1 cellular context compared by ENCODE assay signal in the genomic region with DNA sequence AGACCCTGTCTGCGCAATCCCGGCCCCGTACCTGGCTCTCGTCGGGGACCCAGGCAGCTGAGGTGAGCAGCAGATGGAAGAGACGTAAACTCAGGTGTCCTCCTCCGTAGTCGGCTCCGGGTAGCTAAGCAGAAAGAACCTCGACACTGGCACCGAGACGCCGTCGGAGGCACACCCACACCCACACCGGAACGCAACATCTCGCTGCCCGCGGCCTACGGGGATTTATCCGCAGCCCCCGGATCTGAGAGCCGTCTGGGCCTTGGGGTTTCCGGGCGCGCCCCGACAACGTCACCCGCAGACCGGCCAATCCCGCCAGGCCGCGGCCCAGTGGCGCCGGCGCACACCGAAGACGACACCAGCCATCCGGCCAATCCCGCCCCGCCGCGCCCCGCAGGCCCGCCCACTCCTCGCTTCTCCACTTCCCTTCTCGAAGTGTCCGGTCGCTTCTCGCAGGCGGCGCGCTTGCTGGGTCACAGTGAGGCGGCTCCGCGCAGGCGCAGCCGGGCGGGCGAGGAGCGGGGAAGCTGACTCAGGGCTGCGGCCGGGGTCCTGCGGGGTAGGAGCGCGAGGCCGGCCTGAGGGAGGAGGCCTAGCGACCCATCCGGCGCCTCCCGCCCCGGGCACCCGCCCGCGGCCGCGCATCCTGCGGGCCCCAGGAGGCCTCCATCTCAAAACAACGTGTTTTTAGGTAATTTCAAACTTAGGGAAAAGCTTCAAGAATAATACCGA.
TF ChIP-seq lines count a peak whose summit lies in the region.

A gene with protein sequence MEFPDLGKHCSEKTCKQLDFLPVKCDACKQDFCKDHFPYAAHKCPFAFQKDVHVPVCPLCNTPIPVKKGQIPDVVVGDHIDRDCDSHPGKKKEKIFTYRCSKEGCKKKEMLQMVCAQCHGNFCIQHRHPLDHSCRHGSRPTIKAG (minus strand): TSS at position 264 of the 732 bp plus-strand sequence. CDS start 1,984 bp downstream, outside the sequence.

TF ChIP-seq in HepG2, 621 proteins besides CTCF, POLR2A, EP300 and RAD21 (continued from another document and continues in another):
- TF ChIP-seq, protein P1, sequence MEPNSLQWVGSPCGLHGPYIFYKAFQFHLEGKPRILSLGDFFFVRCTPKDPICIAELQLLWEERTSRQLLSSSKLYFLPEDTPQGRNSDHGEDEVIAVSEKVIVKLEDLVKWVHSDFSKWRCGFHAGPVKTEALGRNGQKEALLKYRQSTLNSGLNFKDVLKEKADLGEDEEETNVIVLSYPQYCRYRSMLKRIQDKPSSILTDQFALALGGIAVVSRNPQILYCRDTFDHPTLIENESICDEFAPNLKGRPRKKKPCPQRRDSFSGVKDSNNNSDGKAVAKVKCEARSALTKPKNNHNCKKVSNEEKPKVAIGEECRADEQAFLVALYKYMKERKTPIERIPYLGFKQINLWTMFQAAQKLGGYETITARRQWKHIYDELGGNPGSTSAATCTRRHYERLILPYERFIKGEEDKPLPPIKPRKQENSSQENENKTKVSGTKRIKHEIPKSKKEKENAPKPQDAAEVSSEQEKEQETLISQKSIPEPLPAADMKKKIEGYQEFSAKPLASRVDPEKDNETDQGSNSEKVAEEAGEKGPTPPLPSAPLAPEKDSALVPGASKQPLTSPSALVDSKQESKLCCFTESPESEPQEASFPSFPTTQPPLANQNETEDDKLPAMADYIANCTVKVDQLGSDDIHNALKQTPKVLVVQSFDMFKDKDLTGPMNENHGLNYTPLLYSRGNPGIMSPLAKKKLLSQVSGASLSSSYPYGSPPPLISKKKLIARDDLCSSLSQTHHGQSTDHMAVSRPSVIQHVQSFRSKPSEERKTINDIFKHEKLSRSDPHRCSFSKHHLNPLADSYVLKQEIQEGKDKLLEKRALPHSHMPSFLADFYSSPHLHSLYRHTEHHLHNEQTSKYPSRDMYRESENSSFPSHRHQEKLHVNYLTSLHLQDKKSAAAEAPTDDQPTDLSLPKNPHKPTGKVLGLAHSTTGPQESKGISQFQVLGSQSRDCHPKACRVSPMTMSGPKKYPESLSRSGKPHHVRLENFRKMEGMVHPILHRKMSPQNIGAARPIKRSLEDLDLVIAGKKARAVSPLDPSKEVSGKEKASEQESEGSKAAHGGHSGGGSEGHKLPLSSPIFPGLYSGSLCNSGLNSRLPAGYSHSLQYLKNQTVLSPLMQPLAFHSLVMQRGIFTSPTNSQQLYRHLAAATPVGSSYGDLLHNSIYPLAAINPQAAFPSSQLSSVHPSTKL (CRISPR knock-in tag; IDR thresholded peaks at IDR 0.05): no peak
- TF ChIP-seq, protein P2, sequence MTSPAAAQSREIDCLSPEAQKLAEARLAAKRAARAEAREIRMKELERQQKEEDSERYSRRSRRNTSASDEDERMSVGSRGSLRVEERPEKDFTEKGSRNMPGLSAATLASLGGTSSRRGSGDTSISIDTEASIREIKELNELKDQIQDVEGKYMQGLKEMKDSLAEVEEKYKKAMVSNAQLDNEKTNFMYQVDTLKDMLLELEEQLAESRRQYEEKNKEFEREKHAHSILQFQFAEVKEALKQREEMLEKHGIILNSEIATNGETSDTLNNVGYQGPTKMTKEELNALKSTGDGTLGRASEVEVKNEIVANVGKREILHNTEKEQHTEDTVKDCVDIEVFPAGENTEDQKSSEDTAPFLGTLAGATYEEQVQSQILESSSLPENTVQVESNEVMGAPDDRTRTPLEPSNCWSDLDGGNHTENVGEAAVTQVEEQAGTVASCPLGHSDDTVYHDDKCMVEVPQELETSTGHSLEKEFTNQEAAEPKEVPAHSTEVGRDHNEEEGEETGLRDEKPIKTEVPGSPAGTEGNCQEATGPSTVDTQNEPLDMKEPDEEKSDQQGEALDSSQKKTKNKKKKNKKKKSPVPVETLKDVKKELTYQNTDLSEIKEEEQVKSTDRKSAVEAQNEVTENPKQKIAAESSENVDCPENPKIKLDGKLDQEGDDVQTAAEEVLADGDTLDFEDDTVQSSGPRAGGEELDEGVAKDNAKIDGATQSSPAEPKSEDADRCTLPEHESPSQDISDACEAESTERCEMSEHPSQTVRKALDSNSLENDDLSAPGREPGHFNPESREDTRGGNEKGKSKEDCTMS (CRISPR knock-in tag; conservative IDR thresholded peaks at IDR 0.05): no peak
- TF ChIP-seq LCORL (IDR thresholded peaks at IDR 0.05) (no peak), LCORL (CRISPR knock-in tag; IDR thresholded peaks at IDR 0.05) (no peak), ZNF296 (CRISPR knock-in tag; conservative IDR thresholded peaks at IDR 0.05) (no peak), DNMT1 (CRISPR knock-in tag; IDR thresholded peaks at IDR 0.05) (no peak), ZNF782 (CRISPR knock-in tag; IDR thresholded peaks at IDR 0.05; ENCODE audit: borderline replicate concordance) (no peak), ZNF788 (CRISPR knock-in tag; IDR thresholded peaks at IDR 0.05; ENCODE audit: borderline replicate concordance) (no peak; the same call in 1 of the 2 replicates), ZNF577 (CRISPR knock-in tag; IDR thresholded peaks at IDR 0.05; ENCODE audit: borderline replicate concordance, low read depth) (no peak), SKI (IDR thresholded peaks at IDR 0.05; ENCODE audit: partially characterized antibody) (peak; percentile 21), ZNF350 (CRISPR knock-in tag; IDR thresholded peaks at IDR 0.05; ENCODE audit: borderline replicate concordance, low read depth) (peak; percentile 42; the same call in 1 of the 2 replicates), ZNF12 (CRISPR knock-in tag; IDR thresholded peaks at IDR 0.05) (no peak), NCOA5 (CRISPR knock-in tag; IDR thresholded peaks at IDR 0.05) (0 out of 2 replicates have a peak, but pooled peaks have one; percentile 28), ELF4 (CRISPR knock-in tag; IDR thresholded peaks at IDR 0.05; ENCODE audit: borderline replicate concordance) (no peak), NR2F2 (IDR thresholded peaks at IDR 0.05; ENCODE audit: borderline replicate concordance, low read depth) (no peak), CREM (IDR thresholded peaks at IDR 0.05) (peak; percentile 92), CREM (CRISPR knock-in tag; IDR thresholded peaks at IDR 0.05) (peak; percentile 86), EZH2 (conservative IDR thresholded peaks at IDR 0.05; ENCODE audit: low read depth, low read length) (no peak), ZNF746 (CRISPR knock-in tag; IDR thresholded peaks at IDR 0.05) (no peak), GLI4 (CRISPR knock-in tag; IDR thresholded peaks at IDR 0.05; ENCODE audit: borderline replicate concordance) (0 out of 2 replicates have a peak, but pooled peaks have one; percentile 57), POLR2G (IDR thresholded peaks at IDR 0.05; ENCODE audit: low read depth, low read length) (peak; percentile 87), KLF16 (CRISPR knock-in tag; IDR thresholded peaks at IDR 0.05) (0 out of 4 replicates have a peak, but pooled peaks of 1 of the 2 experiments have one; percentile 50), EHMT2 (IDR thresholded peaks at IDR 0.05; ENCODE audit: borderline replicate concordance, low read depth, low read length) (no peak)
- TF ChIP-seq, protein P3, sequence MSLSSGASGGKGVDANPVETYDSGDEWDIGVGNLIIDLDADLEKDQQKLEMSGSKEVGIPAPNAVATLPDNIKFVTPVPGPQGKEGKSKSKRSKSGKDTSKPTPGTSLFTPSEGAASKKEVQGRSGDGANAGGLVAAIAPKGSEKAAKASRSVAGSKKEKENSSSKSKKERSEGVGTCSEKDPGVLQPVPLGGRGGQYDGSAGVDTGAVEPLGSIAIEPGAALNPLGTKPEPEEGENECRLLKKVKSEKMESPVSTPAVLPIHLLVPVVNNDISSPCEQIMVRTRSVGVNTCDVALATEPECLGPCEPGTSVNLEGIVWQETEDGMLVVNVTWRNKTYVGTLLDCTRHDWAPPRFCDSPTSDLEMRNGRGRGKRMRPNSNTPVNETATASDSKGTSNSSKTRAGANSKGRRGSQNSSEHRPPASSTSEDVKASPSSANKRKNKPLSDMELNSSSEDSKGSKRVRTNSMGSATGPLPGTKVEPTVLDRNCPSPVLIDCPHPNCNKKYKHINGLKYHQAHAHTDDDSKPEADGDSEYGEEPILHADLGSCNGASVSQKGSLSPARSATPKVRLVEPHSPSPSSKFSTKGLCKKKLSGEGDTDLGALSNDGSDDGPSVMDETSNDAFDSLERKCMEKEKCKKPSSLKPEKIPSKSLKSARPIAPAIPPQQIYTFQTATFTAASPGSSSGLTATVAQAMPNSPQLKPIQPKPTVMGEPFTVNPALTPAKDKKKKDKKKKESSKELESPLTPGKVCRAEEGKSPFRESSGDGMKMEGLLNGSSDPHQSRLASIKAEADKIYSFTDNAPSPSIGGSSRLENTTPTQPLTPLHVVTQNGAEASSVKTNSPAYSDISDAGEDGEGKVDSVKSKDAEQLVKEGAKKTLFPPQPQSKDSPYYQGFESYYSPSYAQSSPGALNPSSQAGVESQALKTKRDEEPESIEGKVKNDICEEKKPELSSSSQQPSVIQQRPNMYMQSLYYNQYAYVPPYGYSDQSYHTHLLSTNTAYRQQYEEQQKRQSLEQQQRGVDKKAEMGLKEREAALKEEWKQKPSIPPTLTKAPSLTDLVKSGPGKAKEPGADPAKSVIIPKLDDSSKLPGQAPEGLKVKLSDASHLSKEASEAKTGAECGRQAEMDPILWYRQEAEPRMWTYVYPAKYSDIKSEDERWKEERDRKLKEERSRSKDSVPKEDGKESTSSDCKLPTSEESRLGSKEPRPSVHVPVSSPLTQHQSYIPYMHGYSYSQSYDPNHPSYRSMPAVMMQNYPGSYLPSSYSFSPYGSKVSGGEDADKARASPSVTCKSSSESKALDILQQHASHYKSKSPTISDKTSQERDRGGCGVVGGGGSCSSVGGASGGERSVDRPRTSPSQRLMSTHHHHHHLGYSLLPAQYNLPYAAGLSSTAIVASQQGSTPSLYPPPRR (CRISPR knock-in tag; IDR thresholded peaks at IDR 0.05; ENCODE audit: borderline replicate concordance): no peak
- TF ChIP-seq, protein P4, sequence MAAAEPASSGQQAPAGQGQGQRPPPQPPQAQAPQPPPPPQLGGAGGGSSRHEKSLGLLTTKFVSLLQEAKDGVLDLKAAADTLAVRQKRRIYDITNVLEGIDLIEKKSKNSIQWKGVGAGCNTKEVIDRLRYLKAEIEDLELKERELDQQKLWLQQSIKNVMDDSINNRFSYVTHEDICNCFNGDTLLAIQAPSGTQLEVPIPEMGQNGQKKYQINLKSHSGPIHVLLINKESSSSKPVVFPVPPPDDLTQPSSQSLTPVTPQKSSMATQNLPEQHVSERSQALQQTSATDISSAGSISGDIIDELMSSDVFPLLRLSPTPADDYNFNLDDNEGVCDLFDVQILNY (CRISPR knock-in tag; conservative IDR thresholded peaks at IDR 0.05): no peak
- TF ChIP-seq, protein P5, sequence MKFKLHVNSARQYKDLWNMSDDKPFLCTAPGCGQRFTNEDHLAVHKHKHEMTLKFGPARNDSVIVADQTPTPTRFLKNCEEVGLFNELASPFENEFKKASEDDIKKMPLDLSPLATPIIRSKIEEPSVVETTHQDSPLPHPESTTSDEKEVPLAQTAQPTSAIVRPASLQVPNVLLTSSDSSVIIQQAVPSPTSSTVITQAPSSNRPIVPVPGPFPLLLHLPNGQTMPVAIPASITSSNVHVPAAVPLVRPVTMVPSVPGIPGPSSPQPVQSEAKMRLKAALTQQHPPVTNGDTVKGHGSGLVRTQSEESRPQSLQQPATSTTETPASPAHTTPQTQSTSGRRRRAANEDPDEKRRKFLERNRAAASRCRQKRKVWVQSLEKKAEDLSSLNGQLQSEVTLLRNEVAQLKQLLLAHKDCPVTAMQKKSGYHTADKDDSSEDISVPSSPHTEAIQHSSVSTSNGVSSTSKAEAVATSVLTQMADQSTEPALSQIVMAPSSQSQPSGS (CRISPR knock-in tag; IDR thresholded peaks at IDR 0.05): peak; percentile 71
- TF ChIP-seq, protein P6, sequence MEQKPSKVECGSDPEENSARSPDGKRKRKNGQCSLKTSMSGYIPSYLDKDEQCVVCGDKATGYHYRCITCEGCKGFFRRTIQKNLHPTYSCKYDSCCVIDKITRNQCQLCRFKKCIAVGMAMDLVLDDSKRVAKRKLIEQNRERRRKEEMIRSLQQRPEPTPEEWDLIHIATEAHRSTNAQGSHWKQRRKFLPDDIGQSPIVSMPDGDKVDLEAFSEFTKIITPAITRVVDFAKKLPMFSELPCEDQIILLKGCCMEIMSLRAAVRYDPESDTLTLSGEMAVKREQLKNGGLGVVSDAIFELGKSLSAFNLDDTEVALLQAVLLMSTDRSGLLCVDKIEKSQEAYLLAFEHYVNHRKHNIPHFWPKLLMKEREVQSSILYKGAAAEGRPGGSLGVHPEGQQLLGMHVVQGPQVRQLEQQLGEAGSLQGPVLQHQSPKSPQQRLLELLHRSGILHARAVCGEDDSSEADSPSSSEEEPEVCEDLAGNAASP (CRISPR knock-in tag; IDR thresholded peaks at IDR 0.05; ENCODE audit: borderline replicate concordance): no peak; the same call in 1 of the 2 replicates
- TF ChIP-seq, protein P7, sequence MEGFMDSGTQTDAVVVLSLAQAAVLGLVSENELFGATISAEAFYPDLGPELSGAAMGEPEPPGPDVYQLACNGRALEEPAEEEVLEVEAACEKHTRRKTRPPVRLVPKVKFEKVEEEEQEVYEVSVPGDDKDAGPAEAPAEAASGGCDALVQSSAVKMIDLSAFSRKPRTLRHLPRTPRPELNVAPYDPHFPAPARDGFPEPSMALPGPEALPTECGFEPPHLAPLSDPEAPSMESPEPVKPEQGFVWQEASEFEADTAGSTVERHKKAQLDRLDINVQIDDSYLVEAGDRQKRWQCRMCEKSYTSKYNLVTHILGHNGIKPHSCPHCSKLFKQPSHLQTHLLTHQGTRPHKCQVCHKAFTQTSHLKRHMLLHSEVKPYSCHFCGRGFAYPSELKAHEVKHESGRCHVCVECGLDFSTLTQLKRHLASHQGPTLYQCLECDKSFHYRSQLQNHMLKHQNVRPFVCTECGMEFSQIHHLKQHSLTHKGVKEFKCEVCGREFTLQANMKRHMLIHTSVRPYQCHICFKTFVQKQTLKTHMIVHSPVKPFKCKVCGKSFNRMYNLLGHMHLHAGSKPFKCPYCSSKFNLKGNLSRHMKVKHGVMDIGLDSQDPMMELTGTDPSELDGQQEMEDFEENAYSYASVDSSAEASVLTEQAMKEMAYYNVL (CRISPR knock-in tag; IDR thresholded peaks at IDR 0.05; ENCODE audit: borderline replicate concordance): no peak
- TF ChIP-seq, protein P8, sequence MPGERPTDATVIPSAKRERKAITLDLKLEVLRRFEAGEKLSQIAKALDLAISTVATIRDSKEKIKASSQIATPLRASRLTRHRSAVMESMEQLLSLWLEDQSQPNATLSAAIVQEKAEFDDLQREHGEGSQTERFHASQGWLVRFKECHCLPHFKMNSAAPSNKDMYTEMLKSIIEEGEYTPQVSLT (CRISPR knock-in tag; IDR thresholded peaks at IDR 0.05; ENCODE audit: borderline replicate concordance, low read depth): no peak
- TF ChIP-seq, protein P9, sequence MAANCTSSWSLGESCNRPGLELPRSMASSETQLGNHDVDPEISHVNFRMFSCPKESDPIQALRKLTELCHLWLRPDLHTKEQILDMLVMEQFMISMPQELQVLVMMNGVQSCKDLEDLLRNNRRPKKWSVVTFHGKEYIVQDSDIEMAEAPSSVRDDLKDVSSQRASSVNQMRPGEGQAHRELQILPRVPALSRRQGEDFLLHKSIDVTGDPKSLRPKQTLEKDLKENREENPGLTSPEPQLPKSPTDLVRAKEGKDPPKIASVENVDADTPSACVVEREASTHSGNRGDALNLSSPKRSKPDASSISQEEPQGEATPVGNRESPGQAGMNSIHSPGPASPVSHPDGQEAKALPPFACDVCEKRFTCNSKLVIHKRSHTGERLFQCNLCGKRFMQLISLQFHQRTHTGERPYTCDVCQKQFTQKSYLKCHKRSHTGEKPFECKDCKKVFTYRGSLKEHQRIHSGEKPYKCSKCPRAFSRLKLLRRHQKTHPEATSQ (CRISPR knock-in tag; IDR thresholded peaks at IDR 0.05; ENCODE audit: borderline replicate concordance): no peak
